1 cellular context compared by ENCODE assay signal in the genomic region with DNA sequence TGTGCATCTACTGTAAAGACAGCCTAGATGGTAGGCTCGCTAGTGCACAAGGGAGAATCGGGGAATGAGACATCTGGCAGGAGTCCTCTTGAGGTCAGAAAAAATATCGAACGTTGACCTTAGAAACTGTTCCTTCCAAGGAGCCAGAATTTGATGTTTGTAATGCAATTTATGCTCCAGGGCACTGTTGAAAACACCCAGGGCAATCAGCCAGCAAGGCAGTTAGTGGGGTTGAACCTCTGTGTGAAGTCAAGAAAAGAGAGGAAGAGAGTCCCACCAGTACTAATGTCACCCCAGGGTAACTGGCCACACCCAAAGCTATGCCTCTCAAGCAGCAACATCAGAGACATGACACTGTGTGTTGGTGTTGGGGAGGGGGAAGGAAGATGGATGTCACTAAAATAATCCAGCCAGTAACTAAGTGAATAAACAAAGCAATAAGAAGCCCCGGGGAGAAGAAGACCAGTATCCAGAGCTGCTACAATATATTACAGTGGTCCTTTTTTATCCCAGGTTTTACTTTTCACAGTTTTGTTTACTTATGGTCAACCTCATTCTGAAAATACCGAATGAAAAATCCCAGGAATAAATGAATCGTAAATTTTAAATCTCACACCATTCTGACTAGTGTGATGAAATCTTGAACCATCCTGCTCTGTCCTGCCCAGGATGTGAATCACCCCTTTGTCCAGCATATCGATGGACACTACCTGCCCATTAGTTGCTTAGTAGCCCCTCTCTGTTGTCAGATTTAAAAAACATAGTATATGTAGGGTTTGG.
TF ChIP-seq lines count a peak whose summit lies in the region.

No MANE protein-coding gene starts in this region.

TF ChIP-seq in IMR-90, 13 proteins besides CTCF, POLR2A, EP300 and RAD21:
- no peak for TF ChIP-seq MXI1 (IDR thresholded peaks at IDR 0.05; ENCODE audit: borderline replicate concordance, low read depth, low read length)
